Comparison of ENCODE assay signal across 1 cellular context in the genomic region with DNA sequence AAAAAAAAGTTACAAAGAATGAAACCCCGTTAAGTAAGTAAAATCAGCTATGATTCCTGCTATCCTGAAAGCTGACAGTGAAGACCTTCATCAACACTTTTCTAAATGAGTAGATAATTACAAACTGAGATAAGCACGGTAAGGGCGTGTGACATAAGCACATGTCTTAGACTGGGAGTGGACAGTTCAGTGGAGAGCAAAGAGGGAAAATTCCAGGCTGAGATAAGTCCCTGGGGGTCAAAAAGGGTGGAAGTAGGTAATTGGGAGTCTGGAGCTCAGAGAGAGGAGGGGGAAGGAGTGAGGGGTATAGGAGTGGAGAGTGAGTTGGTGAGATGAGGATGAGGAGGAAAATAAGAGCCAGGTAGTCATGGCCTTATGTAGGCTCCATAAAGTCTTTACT.
TF ChIP-seq lines count a peak whose summit lies in the region.

No MANE protein-coding gene starts in this region.

TF ChIP-seq in K562, 482 proteins besides CTCF, POLR2A, EP300 and RAD21 (continued from another document and continues in another):
- TF ChIP-seq, protein P1, sequence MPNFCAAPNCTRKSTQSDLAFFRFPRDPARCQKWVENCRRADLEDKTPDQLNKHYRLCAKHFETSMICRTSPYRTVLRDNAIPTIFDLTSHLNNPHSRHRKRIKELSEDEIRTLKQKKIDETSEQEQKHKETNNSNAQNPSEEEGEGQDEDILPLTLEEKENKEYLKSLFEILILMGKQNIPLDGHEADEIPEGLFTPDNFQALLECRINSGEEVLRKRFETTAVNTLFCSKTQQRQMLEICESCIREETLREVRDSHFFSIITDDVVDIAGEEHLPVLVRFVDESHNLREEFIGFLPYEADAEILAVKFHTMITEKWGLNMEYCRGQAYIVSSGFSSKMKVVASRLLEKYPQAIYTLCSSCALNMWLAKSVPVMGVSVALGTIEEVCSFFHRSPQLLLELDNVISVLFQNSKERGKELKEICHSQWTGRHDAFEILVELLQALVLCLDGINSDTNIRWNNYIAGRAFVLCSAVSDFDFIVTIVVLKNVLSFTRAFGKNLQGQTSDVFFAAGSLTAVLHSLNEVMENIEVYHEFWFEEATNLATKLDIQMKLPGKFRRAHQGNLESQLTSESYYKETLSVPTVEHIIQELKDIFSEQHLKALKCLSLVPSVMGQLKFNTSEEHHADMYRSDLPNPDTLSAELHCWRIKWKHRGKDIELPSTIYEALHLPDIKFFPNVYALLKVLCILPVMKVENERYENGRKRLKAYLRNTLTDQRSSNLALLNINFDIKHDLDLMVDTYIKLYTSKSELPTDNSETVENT (CRISPR knock-in tag; IDR thresholded peaks at IDR 0.05): no peak
- TF ChIP-seq ZNF146 (CRISPR knock-in tag; IDR thresholded peaks at IDR 0.05; ENCODE audit: unreplicated experiment) (no peak), MYC (IDR thresholded peaks at IDR 0.05; ENCODE audit: low read depth, low read length) (peak; percentile 81), MYC (CRISPR knock-in tag; IDR thresholded peaks at IDR 0.05; ENCODE audit: borderline replicate concordance, low read depth) (no peak), MED1 (CRISPR knock-in tag; IDR thresholded peaks at IDR 0.05; ENCODE audit: borderline replicate concordance) (no peak), XRCC5 (IDR thresholded peaks at IDR 0.05; ENCODE audit: low read depth, low read length) (no peak), TBP (optimal IDR thresholded peaks at IDR 0.05; ENCODE audit: low read depth, low read length) (no peak), NR4A1 (CRISPR knock-in tag; IDR thresholded peaks at IDR 0.05) (no peak), NR4A1 (tag; IDR thresholded peaks at IDR 0.05) (no peak), ARID1B (IDR thresholded peaks at IDR 0.05) (peak; percentile 57), ELF4 (CRISPR knock-in tag; IDR thresholded peaks at IDR 0.05) (peak; percentile 72), SMARCA4 (IDR thresholded peaks at IDR 0.05) (peak; percentile 66), TGIF2 (CRISPR knock-in tag; IDR thresholded peaks at IDR 0.05) (no peak), ZNF695 (CRISPR knock-in tag; IDR thresholded peaks at IDR 0.05) (no peak), ZBTB8A (IDR thresholded peaks at IDR 0.05; ENCODE audit: partially characterized antibody) (no peak), NFE2L1 (tag; IDR thresholded peaks at IDR 0.05; ENCODE audit: borderline replicate concordance, low read depth) (no peak), HDAC2 (IDR thresholded peaks at IDR 0.05) (0 out of 2 replicates have a peak, but pooled peaks have one; percentile 57), HIVEP1 (CRISPR knock-in tag; IDR thresholded peaks at IDR 0.05) (peak; percentile 58; the same call in 1 of the 2 replicates), TRIM24 (IDR thresholded peaks at IDR 0.05) (no peak), KAT7 (CRISPR knock-in tag; IDR thresholded peaks at IDR 0.05; ENCODE audit: borderline replicate concordance) (no peak), HNRNPL (IDR thresholded peaks at IDR 0.05; ENCODE audit: low read depth, low read length) (no peak), ZBTB1 (CRISPR knock-in tag; IDR thresholded peaks at IDR 0.05; ENCODE audit: borderline replicate concordance, low read depth) (no peak), TEAD1 (CRISPR knock-in tag; IDR thresholded peaks at IDR 0.05) (no peak), ARNT (IDR thresholded peaks at IDR 0.05) (no peak), CBX1 (IDR thresholded peaks at IDR 0.05; ENCODE audit: low read depth) (no peak), CBX5 (IDR thresholded peaks at IDR 0.05; ENCODE audit: borderline replicate concordance, low read depth) (no peak), CHCHD3 (CRISPR knock-in tag; IDR thresholded peaks at IDR 0.05) (no peak), SMAD1 (IDR thresholded peaks at IDR 0.05; ENCODE audit: low read depth, low read length, partially characterized antibody) (no peak), SRSF9 (IDR thresholded peaks at IDR 0.05; ENCODE audit: borderline replicate concordance, low read depth, low read length) (no peak), MXI1 (IDR thresholded peaks at IDR 0.05; ENCODE audit: low read depth, low read length) (no peak), TRIM28 (IDR thresholded peaks at IDR 0.05) (no peak)
- TF ChIP-seq, protein P2, sequence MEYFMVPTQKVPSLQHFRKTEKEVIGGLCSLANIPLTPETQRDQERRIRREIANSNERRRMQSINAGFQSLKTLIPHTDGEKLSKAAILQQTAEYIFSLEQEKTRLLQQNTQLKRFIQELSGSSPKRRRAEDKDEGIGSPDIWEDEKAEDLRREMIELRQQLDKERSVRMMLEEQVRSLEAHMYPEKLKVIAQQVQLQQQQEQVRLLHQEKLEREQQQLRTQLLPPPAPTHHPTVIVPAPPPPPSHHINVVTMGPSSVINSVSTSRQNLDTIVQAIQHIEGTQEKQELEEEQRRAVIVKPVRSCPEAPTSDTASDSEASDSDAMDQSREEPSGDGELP (CRISPR knock-in tag; IDR thresholded peaks at IDR 0.05; ENCODE audit: borderline replicate concordance): no peak
- TF ChIP-seq, protein P3, sequence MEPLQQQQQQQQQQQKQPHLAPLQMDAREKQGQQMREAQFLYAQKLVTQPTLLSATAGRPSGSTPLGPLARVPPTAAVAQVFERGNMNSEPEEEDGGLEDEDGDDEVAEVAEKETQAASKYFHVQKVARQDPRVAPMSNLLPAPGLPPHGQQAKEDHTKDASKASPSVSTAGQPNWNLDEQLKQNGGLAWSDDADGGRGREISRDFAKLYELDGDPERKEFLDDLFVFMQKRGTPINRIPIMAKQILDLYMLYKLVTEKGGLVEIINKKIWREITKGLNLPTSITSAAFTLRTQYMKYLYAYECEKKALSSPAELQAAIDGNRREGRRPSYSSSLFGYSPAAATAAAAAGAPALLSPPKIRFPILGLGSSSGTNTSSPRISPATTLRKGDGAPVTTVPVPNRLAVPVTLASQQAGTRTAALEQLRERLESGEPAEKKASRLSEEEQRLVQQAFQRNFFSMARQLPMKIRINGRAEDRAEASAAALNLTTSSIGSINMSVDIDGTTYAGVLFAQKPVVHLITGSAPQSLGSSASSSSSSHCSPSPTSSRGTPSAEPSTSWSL (CRISPR knock-in tag; IDR thresholded peaks at IDR 0.05; ENCODE audit: borderline replicate concordance): no peak
- TF ChIP-seq, protein P4, sequence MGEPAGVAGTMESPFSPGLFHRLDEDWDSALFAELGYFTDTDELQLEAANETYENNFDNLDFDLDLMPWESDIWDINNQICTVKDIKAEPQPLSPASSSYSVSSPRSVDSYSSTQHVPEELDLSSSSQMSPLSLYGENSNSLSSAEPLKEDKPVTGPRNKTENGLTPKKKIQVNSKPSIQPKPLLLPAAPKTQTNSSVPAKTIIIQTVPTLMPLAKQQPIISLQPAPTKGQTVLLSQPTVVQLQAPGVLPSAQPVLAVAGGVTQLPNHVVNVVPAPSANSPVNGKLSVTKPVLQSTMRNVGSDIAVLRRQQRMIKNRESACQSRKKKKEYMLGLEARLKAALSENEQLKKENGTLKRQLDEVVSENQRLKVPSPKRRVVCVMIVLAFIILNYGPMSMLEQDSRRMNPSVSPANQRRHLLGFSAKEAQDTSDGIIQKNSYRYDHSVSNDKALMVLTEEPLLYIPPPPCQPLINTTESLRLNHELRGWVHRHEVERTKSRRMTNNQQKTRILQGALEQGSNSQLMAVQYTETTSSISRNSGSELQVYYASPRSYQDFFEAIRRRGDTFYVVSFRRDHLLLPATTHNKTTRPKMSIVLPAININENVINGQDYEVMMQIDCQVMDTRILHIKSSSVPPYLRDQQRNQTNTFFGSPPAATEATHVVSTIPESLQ (CRISPR knock-in tag; IDR thresholded peaks at IDR 0.05): no peak
- TF ChIP-seq, protein P5, sequence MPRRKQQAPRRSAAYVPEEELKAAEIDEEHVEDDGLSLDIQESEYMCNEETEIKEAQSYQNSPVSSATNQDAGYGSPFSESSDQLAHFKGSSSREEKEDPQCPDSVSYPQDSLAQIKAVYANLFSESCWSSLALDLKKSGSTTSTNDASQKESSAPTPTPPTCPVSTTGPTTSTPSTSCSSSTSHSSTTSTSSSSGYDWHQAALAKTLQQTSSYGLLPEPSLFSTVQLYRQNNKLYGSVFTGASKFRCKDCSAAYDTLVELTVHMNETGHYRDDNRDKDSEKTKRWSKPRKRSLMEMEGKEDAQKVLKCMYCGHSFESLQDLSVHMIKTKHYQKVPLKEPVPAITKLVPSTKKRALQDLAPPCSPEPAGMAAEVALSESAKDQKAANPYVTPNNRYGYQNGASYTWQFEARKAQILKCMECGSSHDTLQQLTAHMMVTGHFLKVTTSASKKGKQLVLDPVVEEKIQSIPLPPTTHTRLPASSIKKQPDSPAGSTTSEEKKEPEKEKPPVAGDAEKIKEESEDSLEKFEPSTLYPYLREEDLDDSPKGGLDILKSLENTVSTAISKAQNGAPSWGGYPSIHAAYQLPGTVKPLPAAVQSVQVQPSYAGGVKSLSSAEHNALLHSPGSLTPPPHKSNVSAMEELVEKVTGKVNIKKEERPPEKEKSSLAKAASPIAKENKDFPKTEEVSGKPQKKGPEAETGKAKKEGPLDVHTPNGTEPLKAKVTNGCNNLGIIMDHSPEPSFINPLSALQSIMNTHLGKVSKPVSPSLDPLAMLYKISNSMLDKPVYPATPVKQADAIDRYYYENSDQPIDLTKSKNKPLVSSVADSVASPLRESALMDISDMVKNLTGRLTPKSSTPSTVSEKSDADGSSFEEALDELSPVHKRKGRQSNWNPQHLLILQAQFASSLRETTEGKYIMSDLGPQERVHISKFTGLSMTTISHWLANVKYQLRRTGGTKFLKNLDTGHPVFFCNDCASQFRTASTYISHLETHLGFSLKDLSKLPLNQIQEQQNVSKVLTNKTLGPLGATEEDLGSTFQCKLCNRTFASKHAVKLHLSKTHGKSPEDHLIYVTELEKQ (CRISPR knock-in tag; IDR thresholded peaks at IDR 0.05): no peak
- TF ChIP-seq, protein P6, sequence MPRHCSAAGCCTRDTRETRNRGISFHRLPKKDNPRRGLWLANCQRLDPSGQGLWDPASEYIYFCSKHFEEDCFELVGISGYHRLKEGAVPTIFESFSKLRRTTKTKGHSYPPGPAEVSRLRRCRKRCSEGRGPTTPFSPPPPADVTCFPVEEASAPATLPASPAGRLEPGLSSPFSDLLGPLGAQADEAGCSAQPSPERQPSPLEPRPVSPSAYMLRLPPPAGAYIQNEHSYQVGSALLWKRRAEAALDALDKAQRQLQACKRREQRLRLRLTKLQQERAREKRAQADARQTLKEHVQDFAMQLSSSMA (CRISPR knock-in tag; IDR thresholded peaks at IDR 0.05): no peak
- TF ChIP-seq, protein P7, sequence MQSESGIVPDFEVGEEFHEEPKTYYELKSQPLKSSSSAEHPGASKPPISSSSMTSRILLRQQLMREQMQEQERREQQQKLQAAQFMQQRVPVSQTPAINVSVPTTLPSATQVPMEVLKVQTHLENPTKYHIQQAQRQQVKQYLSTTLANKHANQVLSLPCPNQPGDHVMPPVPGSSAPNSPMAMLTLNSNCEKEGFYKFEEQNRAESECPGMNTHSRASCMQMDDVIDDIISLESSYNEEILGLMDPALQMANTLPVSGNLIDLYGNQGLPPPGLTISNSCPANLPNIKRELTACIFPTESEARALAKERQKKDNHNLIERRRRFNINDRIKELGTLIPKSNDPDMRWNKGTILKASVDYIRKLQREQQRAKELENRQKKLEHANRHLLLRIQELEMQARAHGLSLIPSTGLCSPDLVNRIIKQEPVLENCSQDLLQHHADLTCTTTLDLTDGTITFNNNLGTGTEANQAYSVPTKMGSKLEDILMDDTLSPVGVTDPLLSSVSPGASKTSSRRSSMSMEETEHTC (IDR thresholded peaks at IDR 0.05): 0 out of 2 replicates have a peak, but pooled peaks have one; percentile 26
- TF ChIP-seq, protein P8, sequence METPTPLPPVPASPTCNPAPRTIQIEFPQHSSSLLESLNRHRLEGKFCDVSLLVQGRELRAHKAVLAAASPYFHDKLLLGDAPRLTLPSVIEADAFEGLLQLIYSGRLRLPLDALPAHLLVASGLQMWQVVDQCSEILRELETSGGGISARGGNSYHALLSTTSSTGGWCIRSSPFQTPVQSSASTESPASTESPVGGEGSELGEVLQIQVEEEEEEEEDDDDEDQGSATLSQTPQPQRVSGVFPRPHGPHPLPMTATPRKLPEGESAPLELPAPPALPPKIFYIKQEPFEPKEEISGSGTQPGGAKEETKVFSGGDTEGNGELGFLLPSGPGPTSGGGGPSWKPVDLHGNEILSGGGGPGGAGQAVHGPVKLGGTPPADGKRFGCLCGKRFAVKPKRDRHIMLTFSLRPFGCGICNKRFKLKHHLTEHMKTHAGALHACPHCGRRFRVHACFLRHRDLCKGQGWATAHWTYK (CRISPR knock-in tag; IDR thresholded peaks at IDR 0.05): no peak
- TF ChIP-seq, protein P9, sequence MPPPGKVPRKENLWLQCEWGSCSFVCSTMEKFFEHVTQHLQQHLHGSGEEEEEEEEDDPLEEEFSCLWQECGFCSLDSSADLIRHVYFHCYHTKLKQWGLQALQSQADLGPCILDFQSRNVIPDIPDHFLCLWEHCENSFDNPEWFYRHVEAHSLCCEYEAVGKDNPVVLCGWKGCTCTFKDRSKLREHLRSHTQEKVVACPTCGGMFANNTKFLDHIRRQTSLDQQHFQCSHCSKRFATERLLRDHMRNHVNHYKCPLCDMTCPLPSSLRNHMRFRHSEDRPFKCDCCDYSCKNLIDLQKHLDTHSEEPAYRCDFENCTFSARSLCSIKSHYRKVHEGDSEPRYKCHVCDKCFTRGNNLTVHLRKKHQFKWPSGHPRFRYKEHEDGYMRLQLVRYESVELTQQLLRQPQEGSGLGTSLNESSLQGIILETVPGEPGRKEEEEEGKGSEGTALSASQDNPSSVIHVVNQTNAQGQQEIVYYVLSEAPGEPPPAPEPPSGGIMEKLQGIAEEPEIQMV (tag; conservative IDR thresholded peaks at IDR 0.05; ENCODE audit: low read depth): no peak
- TF ChIP-seq, protein P10, sequence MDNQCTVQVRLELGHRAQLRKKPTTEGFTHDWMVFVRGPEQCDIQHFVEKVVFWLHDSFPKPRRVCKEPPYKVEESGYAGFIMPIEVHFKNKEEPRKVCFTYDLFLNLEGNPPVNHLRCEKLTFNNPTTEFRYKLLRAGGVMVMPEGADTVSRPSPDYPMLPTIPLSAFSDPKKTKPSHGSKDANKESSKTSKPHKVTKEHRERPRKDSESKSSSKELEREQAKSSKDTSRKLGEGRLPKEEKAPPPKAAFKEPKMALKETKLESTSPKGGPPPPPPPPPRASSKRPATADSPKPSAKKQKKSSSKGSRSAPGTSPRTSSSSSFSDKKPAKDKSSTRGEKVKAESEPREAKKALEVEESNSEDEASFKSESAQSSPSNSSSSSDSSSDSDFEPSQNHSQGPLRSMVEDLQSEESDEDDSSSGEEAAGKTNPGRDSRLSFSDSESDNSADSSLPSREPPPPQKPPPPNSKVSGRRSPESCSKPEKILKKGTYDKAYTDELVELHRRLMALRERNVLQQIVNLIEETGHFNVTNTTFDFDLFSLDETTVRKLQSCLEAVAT (IDR thresholded peaks at IDR 0.05): no peak
- TF ChIP-seq, protein P11, sequence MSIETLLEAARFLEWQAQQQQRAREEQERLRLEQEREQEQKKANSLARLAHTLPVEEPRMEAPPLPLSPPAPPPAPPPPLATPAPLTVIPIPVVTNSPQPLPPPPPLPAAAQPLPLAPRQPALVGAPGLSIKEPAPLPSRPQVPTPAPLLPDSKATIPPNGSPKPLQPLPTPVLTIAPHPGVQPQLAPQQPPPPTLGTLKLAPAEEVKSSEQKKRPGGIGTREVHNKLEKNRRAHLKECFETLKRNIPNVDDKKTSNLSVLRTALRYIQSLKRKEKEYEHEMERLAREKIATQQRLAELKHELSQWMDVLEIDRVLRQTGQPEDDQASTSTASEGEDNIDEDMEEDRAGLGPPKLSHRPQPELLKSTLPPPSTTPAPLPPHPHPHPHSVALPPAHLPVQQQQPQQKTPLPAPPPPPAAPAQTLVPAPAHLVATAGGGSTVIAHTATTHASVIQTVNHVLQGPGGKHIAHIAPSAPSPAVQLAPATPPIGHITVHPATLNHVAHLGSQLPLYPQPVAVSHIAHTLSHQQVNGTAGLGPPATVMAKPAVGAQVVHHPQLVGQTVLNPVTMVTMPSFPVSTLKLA (conservative IDR thresholded peaks at IDR 0.05): peak in 1 of 2 experiments; percentile 52; a peak in 1 of 4 replicates
